8 cellular contexts compared by ENCODE assay signal in the genomic region with DNA sequence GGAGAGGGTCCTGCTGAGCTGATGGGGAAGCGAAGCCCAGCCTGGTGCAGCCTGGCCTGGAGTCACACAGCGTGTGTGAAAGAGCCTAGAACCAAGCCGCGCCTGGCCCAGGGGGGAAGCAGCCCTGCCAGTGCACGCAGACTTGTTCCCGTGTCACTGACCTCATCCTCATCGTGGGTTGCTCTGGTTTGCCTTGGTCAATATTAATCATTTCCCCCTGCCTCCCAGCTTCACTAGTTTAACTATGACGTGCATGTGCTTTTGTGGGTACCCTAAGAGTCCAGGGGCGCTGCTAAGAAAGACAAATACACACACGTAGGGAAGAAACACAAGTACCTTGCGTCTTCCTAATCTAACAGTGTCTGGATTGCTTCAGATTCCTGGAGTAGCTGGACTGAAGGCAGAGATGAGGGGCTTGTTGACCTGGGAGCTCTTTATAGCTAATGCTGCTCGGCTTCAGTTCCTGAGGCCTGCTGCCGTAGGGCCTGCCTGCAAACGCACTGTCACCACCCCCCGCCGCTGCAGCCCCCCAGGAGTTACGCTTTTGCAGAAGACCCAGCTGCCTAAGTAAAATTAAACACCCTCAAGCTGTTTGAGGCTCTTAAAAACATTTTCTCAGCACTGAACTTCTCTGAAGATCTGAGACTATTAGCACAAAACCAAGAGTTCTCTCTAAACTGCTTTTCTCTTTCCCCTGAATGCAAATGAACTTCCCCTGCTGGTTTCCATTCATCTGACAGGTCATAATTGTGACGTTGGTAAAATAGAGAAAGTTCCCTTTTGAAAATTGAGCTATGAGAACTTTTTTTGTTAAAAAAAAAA.
DNase-seq lines count a peak whose midpoint lies in the region; ATAC-seq and TF ChIP-seq lines count a peak whose summit lies in the region.

No MANE protein-coding gene starts in this region.

- no peaks in the 10 kb centered on the region for H3K79me2 ChIP-seq in SU-DHL-6 (ENCODE audit: insufficient read depth, low read length)

- peak overlapping the region; percentile 40 for H3K4me3 ChIP-seq in SU-DHL-6 (ENCODE audit: insufficient read depth, low read length, poor library complexity, severe bottlenecking)

- H3K36me3 Mint-ChIP-seq in stimulated activated effector memory CD8-positive, alpha-beta T cell treated with anti-CD3 and anti-CD28 coated beads, Interleukin-12 subunit alpha, Interleukin-12 subunit beta, amount 100 ng/mL, for 72 hours, result peaks cover 4% of the 10 kb centered on the region

- peak overlapping the region; percentile 94 for H3K27ac ChIP-seq in SU-DHL-6 (ENCODE audit: low read depth, low read length)

- ATAC-seq in HG02885 (IDR thresholded peaks at IDR 0.05; ENCODE audit: poor library complexity, unreplicated experiment) (peak; percentile 57), left cardiac atrium (peak in 1 of 2 donors; percentile 44)
- peak; percentile 69 for ATAC-seq in stimulated activated effector memory CD8-positive, alpha-beta T cell treated with anti-CD3 and anti-CD28 coated beads, Interleukin-12 subunit alpha, Interleukin-12 subunit beta, amount 100 ng/mL, for 72 hours

- no peaks in the 10 kb centered on the region for H4K20me1 ChIP-seq in SU-DHL-6 (ENCODE audit: low read depth, low read length)

- H3K9me3 ChIP-seq in SU-DHL-6 (ENCODE audit: insufficient read depth, low read length), result no peaks in the 10 kb centered on the region

- DNase-seq in activated naive CD4-positive, alpha-beta T cell treated with Interleukin-2 at 50 U/mL for 16 hours, result peak; percentile 26
- DNase-seq in activated naive CD4-positive, alpha-beta T cell treated with anti-CD3 and anti-CD28 coated beads, Interleukin-2, amount 50 U/mL, for 16 hours, result no peak
- DNase-seq in left cardiac atrium (peak; percentile 70), DMS153 treated with DMSO at 0.1 percent for 48 hours (lab: John Stamatoyannopoulos, UW; ENCODE audit: unreplicated experiment) (no peak), NK-92 (lab: John Stamatoyannopoulos, UW; ENCODE audit: unreplicated experiment) (no peak)
- DNase-seq in stimulated activated effector memory CD8-positive, alpha-beta T cell treated with anti-CD3 and anti-CD28 coated beads, Interleukin-12 subunit alpha, Interleukin-12 subunit beta, amount 100 ng/mL, for 72 hours (ENCODE audit: low spot score in 2 of 2), result peak in 1 of 2 donors; percentile 77

- peak overlapping the region; percentile 63 for H3K4me2 ChIP-seq in SU-DHL-6 (ENCODE audit: low read depth, low read length, poor library complexity, severe bottlenecking)

- H3K4me3 Mint-ChIP-seq in stimulated activated effector memory CD8-positive, alpha-beta T cell treated with anti-CD3 and anti-CD28 coated beads, Interleukin-12 subunit alpha, Interleukin-12 subunit beta, amount 100 ng/mL, for 72 hours, result peak overlapping the region; percentile 65

- H3K9me3 Mint-ChIP-seq in stimulated activated effector memory CD8-positive, alpha-beta T cell treated with anti-CD3 and anti-CD28 coated beads, Interleukin-12 subunit alpha, Interleukin-12 subunit beta, amount 100 ng/mL, for 72 hours, result no peaks in the 10 kb centered on the region

- H3K9me2 ChIP-seq in SU-DHL-6 (replicated peaks; ENCODE audit: insufficient read depth, low read length), result no peaks in the 10 kb centered on the region

- H2AFZ ChIP-seq in SU-DHL-6 (ENCODE audit: low read depth, low read length, severe bottlenecking), result peak overlapping the region; percentile 72

- intact Hi-C loops in left cardiac atrium (cut with DNase I), result no loop called here

- peak overlapping the region; percentile 90 for H3K27ac Mint-ChIP-seq in stimulated activated effector memory CD8-positive, alpha-beta T cell treated with anti-CD3 and anti-CD28 coated beads, Interleukin-12 subunit alpha, Interleukin-12 subunit beta, amount 100 ng/mL, for 72 hours

- H3K9ac ChIP-seq in SU-DHL-6 (ENCODE audit: low read length), result peak overlapping the region; percentile 52

- peaks cover 15% of the 10 kb centered on the region for H3F3A ChIP-seq in SU-DHL-6 (ENCODE audit: insufficient read depth)

- H3K27me3 ChIP-seq in SU-DHL-6 (ENCODE audit: low read length), result no peaks in the 10 kb centered on the region

- TF ChIP-seq CTCF in SU-DHL-6 (IDR thresholded peaks at IDR 0.05; ENCODE audit: insufficient read depth, low read length, poor library complexity, severe bottlenecking), result no peak

- peaks cover 82% of the 10 kb centered on the region for H3K4me1 Mint-ChIP-seq in stimulated activated effector memory CD8-positive, alpha-beta T cell treated with anti-CD3 and anti-CD28 coated beads, Interleukin-12 subunit alpha, Interleukin-12 subunit beta, amount 100 ng/mL, for 72 hours

- H3K36me3 ChIP-seq in SU-DHL-6 (ENCODE audit: low read length), result no peaks in the 10 kb centered on the region

Comparison
In these comparisons a context has a peak if more than half of its experiments do, and no peak if none do; other contexts are left out.
1. DNase-seq: peak in activated naive CD4-positive, alpha-beta T cell treated with Interleukin-2 at 50 U/mL for 16 hours (single experiment) and left cardiac atrium (single experiment); none in activated naive CD4-positive, alpha-beta T cell treated with anti-CD3 and anti-CD28 coated beads, Interleukin-2, amount 50 U/mL, for 16 hours (single experiment), DMS153 treated with DMSO at 0.1 percent for 48 hours (single experiment) and NK-92 (single experiment).